15 cellular contexts compared by ENCODE assay signal in genomic region chr14:58077621-58078020, GRCh38.
A peak's percentile ranks its signal among the peaks of the same experiment; 100 is the strongest.
DNase-seq lines count a peak whose midpoint lies in the region; TF ChIP-seq lines count a peak whose summit lies in the region.
"Had no signal": no experiment of that assay in that cellular context is flagged by ENCODE, and none has a peak within 500 bp of the region (broad histone marks: within the 10 kb centered on the region; RNA-seq: fewer than 3 reads in every experiment).

No MANE protein-coding gene starts in this region.

- H3K9ac ChIP-seq in mammary epithelial cell (ENCODE audit: insufficient read depth, low read length) (peak overlapping the region; percentile 38), mesenchymal stem cell (ENCODE audit: low read length) (peak overlapping the region; percentile 64)

- no peak overlapping the region for H4K91ac ChIP-seq in mesenchymal stem cell (ENCODE audit: low read length)

- H3K23ac ChIP-seq in mesenchymal stem cell (ENCODE audit: low read length in 2 of 2), result no peak overlapping the region

- no TSS peak for BruUV-seq in mammary epithelial cell (replicated peaks; lab: Mats Ljungman, UMichigan)

- no peak overlapping the region for H2BK120ac ChIP-seq in mesenchymal stem cell (ENCODE audit: low read depth, low read length)

- CTCF ChIA-PET in mammary epithelial cell (lab: Charles Lee; ENCODE audit: low non-redundant PET), result no interaction called here

- H2BK15ac ChIP-seq in mesenchymal stem cell (ENCODE audit: low read depth, poor library complexity, severe bottlenecking), result no peak overlapping the region

- H3K4me1 ChIP-seq in mammary epithelial cell (ENCODE audit: insufficient read depth, low read length), result peaks cover 44% of the 10 kb centered on the region
- peaks cover 12% of the 10 kb centered on the region for H3K4me1 ChIP-seq in mesenchymal stem cell (ENCODE audit: control insufficient read depth, insufficient read depth, low read depth, low read length)

- H3K27me3 ChIP-seq in mammary epithelial cell (ENCODE audit: insufficient read depth, low read length) (no peaks in the 10 kb centered on the region), mesenchymal stem cell (ENCODE audit: control insufficient read depth in 1 of 2, insufficient read depth in 1 of 2, low read length in 2 of 2) (no peaks in the 10 kb centered on the region)
- H3K27me3 ChIP-seq: thyroid gland had no signal

- peak overlapping the region; percentile 79 for H3K27ac ChIP-seq in mammary epithelial cell (ENCODE audit: insufficient read depth, low read depth, low read length)
- H3K27ac ChIP-seq in mesenchymal stem cell (ENCODE audit: low read length, poor library complexity, severe bottlenecking), result peak overlapping the region; percentile 95
- H3K27ac ChIP-seq: thyroid gland had no signal

- in situ Hi-C loops in KBM-7 (cut with MboI; ENCODE audit: low pct_unique_long_range_greater_than_20kb, low sequenced_read_pairs) (no loop called here), mammary epithelial cell (cut with MboI; ENCODE audit: low sequenced_read_pairs in 2 of 2) (loop anchor here in 1 of 2 donors (10.0 kb wide), 1 partner anchor 383 kb away; no protein-coding TSS in a partner anchor)

- H3K4me3 ChIP-seq in mammary epithelial cell (replicated peaks in 1 of 3; ENCODE audit: insufficient read depth in 1 of 3, low read depth in 2 of 3, low read length in 3 of 3), result no peak overlapping the region
- no peak overlapping the region for H3K4me3 ChIP-seq in mesenchymal stem cell (ENCODE audit: insufficient read depth in 1 of 2, low read depth in 1 of 2, low read length in 2 of 2)
- H3K4me3 ChIP-seq: thyroid gland had no signal

- no peaks in the 10 kb centered on the region for H3K79me2 ChIP-seq in mammary epithelial cell (ENCODE audit: insufficient read depth, low read length)

- H3K4ac ChIP-seq in mesenchymal stem cell (ENCODE audit: low read depth in 1 of 2, low read length in 2 of 2), result no peak overlapping the region

- no peak overlapping the region for H3K18ac ChIP-seq in mesenchymal stem cell (ENCODE audit: low read depth in 1 of 2, low read length in 2 of 2)

- peak; percentile 64 for DNase-seq in AG08395 (ENCODE audit: low spot score)
- DNase-seq in KBM-7, result peak; percentile 3
- no peak for DNase-seq in mammary epithelial cell
- no peak for DNase-seq in mesenchymal stem cell
- DNase-seq in stimulated activated CD4-positive, alpha-beta T cell treated with anti-CD3 and anti-CD28 coated beads, Interleukin-15, amount 100 ng/mL, for 24 hours, result no peak
- no peak for DNase-seq in NCI-H1105 treated with DMSO at 0.1 percent for 48 hours (lab: John Stamatoyannopoulos, UW)
- no peak for DNase-seq in epidermal melanocyte (ENCODE audit: insufficient read length, low spot score)
- DNase-seq in COLO668 (lab: John Stamatoyannopoulos, UW; ENCODE audit: unreplicated experiment), result no peak
- DNase-seq: activated CD4-positive, alpha-beta T cell treated with anti-CD3 and anti-CD28 coated beads, Interleukin-2, amount 50 U/mL, for 1 hour; DMS 273 treated with DMSO at 0.1 percent for 48 hours; KG1; NCI-H187; NCI-H69; RPMI8226; thyroid gland had no signal

- no peak overlapping the region for H3K14ac ChIP-seq in mesenchymal stem cell (ENCODE audit: low read length in 2 of 2)

- TF ChIP-seq CTCF in mammary epithelial cell (conservative IDR thresholded peaks at IDR 0.05 in 1 of 2, IDR thresholded peaks at IDR 0.05 in 1 of 2; ENCODE audit: extremely low read depth in 1 of 2, insufficient read depth in 1 of 2, low read depth in 1 of 2, low read length in 2 of 2), result no peak

- dilution Hi-C loops in mammary epithelial cell (cut with HindIII; ENCODE audit: low sequenced_read_pairs), result no loop called here

- H3K4me2 ChIP-seq in mammary epithelial cell (ENCODE audit: insufficient read depth, low read depth, low read length) (peak overlapping the region; percentile 73), mesenchymal stem cell (ENCODE audit: low read length, poor library complexity, severe bottlenecking) (peak overlapping the region; percentile 55)

- H4K8ac ChIP-seq in mesenchymal stem cell (ENCODE audit: low read length), result no peak overlapping the region

- WGBS in mammary epithelial cell (ENCODE audit: low coverage, missing lambda C conversion rate), result 44% methylated on average over 1 of the region's 1 CpG
- WGBS in mesenchymal stem cell, result 25% methylated on average over 1 of the region's 1 CpG

- H3K9me3 ChIP-seq in mammary epithelial cell (replicated peaks; ENCODE audit: insufficient read depth, low read length) (no peaks in the 10 kb centered on the region), mesenchymal stem cell (ENCODE audit: control insufficient read depth, low read length) (no peaks in the 10 kb centered on the region)
- H3K9me3 ChIP-seq: thyroid gland had no signal

- peak overlapping the region; percentile 95 for H2BK5ac ChIP-seq in mesenchymal stem cell (ENCODE audit: low read depth, low read length, poor library complexity, severe bottlenecking)

- H2AFZ ChIP-seq in mammary epithelial cell (ENCODE audit: low read depth, low read length) (peak overlapping the region; percentile 66), mesenchymal stem cell (ENCODE audit: low read depth, low read length) (no peak overlapping the region)

- H2BK12ac ChIP-seq in mesenchymal stem cell (ENCODE audit: low read length in 2 of 2), result no peak overlapping the region

- H4K20me1 ChIP-seq in mammary epithelial cell (ENCODE audit: insufficient read depth, low read length), result no peaks in the 10 kb centered on the region

- intact Hi-C loops in mammary epithelial cell (cut with micrococcal nuclease), result loop anchor here (10.0 kb wide), 3 partner anchors 683 to 1583 kb away; partner anchors contain the start of gene NAA30

- H2AK5ac ChIP-seq in mesenchymal stem cell (ENCODE audit: low read length, severe bottlenecking), result peak overlapping the region; percentile 70

- no peaks in the 10 kb centered on the region for H3K79me1 ChIP-seq in mesenchymal stem cell (replicated peaks; ENCODE audit: low read length, poor library complexity, severe bottlenecking)

- H3K36me3 ChIP-seq in mammary epithelial cell (ENCODE audit: insufficient read depth, low read length) (no peaks in the 10 kb centered on the region), mesenchymal stem cell (ENCODE audit: control insufficient read depth in 1 of 2, insufficient read depth in 2 of 2, low read depth in 1 of 2, low read length in 2 of 2) (no peaks in the 10 kb centered on the region)
- H3K36me3 ChIP-seq: thyroid gland had no signal

Comparison
In these comparisons a context has a peak if more than half of its experiments do, and no peak if none do; other contexts are left out.
1. DNase-seq: peak in AG08395 (single experiment) and KBM-7 (single experiment); none in mammary epithelial cell (single experiment), mesenchymal stem cell (single experiment), stimulated activated CD4-positive, alpha-beta T cell treated with anti-CD3 and anti-CD28 coated beads, Interleukin-15, amount 100 ng/mL, for 24 hours (single experiment), NCI-H1105 treated with DMSO at 0.1 percent for 48 hours (single experiment), epidermal melanocyte (single experiment) and COLO668 (single experiment).